6 cellular contexts compared by ENCODE assay signal in the genomic region with DNA sequence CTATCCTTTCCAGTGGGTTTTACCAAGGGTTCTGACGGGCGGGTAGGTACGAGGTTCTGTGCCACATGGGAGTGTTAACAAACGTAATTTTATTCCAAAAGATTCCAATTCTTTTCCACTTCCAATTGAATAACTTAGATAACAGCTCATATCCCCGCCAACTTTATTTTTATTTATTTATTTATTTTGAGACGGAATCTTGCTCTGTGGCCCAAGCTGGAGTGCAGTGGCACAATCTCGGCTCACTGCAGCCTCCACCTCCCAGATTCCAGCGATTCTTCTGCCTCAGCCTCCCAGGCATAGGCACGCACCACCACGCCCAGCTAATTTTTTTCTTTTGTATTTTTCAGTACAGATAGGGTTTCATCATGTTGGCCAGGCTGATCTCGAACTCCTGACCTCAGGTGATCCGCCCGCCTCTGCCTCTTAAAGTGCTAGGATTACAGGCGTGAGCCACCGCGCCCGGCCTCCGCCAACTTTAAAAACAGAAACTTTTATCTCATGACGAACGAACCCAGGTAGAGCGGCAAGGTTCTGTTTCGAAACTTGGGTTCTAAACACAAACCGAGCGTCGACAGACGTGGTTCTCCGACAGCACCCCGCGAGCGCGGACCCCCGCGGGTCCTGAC. TPM values are rescaled to one million over a fixed set of nuclear protein-coding genes. Genes with fewer than 3 reads are reported as not detected.
DNase-seq lines count a peak whose midpoint lies in the region; TF ChIP-seq lines count a peak whose summit lies in the region.

No MANE protein-coding gene starts in this region.

- DNase-seq in NCI-H82 (lab: John Stamatoyannopoulos, UW) (peak; percentile 64), NCI-H82 treated with DMSO at 0.1 percent for 48 hours (lab: John Stamatoyannopoulos, UW; ENCODE audit: unreplicated experiment) (no peak), lung microvascular endothelial cell (ENCODE audit: low read depth in 2 of 2) (peak; percentile 28 to 48), GOT3 (lab: John Stamatoyannopoulos, UW) (no peak), HEK293T (ENCODE audit: extremely low spot score) (no peak)
- peak; percentile 50 for DNase-seq in activated naive CD4-positive, alpha-beta T cell treated with anti-CD3 and anti-CD28 coated beads for 36 hours

- H3K4me3 Mint-ChIP-seq in activated naive CD4-positive, alpha-beta T cell treated with anti-CD3 and anti-CD28 coated beads for 36 hours = peak overlapping the region; percentile 87

- peaks cover 22% of the 10 kb centered on the region for H3K36me3 Mint-ChIP-seq in activated naive CD4-positive, alpha-beta T cell treated with anti-CD3 and anti-CD28 coated beads for 36 hours (ENCODE audit: low read depth)

- peak overlapping the region; percentile 87 for H3K27ac Mint-ChIP-seq in activated naive CD4-positive, alpha-beta T cell treated with anti-CD3 and anti-CD28 coated beads for 36 hours

- CTCF ChIA-PET in activated naive CD4-positive, alpha-beta T cell treated with anti-CD3 and anti-CD28 coated beads for 36 hours (lab: Charles Lee) = interaction anchor here (0.5 to 2.8 kb wide), 4 partner anchors 9 to 111 kb away, joined by 5 to 9 read pairs (median 6); no protein-coding TSS in a partner anchor
- CTCF ChIA-PET in HEK293T (lab: Yijun Ruan, JAX) = interaction anchor here (1.3 to 1.8 kb wide), 2 partner anchors 10 to 251 kb away, joined by 3 to 5 read pairs; no protein-coding TSS in a partner anchor

- no peaks in the 10 kb centered on the region for H3K9me3 Mint-ChIP-seq in activated naive CD4-positive, alpha-beta T cell treated with anti-CD3 and anti-CD28 coated beads for 36 hours

- POLR2A ChIA-PET in HEK293T (lab: Yijun Ruan, JAX) = interaction anchor here (0.6 to 3.6 kb wide), 12 partner anchors 9 to 217 kb away, joined by 3 to 27 read pairs (median 7); partner anchors contain the start of genes CASKIN1, DNASE1L2, MLST8 and PGP

- intact Hi-C loops in activated naive CD4-positive, alpha-beta T cell treated with anti-CD3 and anti-CD28 coated beads for 36 hours (cut with micrococcal nuclease) = loop anchor here (1.0 to 5.0 kb wide), 8 partner anchors 18 to 237 kb away; partner anchors contain the start of genes E4F1, MLST8, PGP and RNPS1

- no peaks in the 10 kb centered on the region for H3K27me3 Mint-ChIP-seq in activated naive CD4-positive, alpha-beta T cell treated with anti-CD3 and anti-CD28 coated beads for 36 hours (ENCODE audit: low read depth)

- H3K4me1 Mint-ChIP-seq in activated naive CD4-positive, alpha-beta T cell treated with anti-CD3 and anti-CD28 coated beads for 36 hours (ENCODE audit: low read depth) = peaks cover 11% of the 10 kb centered on the region

TF ChIP-seq in HEK293T, 16 proteins besides CTCF, POLR2A, EP300 and RAD21:
- TF ChIP-seq ELF4 (IDR thresholded peaks at IDR 0.05) (no peak), ARNT (IDR thresholded peaks at IDR 0.05) (no peak), L3MBTL2 (conservative IDR thresholded peaks at IDR 0.05) (no peak), PKNOX1 (IDR thresholded peaks at IDR 0.05) (no peak), FOXK2 (IDR thresholded peaks at IDR 0.05) (no peak), SP1 (IDR thresholded peaks at IDR 0.05) (no peak), FOXM1 (IDR thresholded peaks at IDR 0.05; ENCODE audit: borderline replicate concordance) (no peak), FOXA1 (IDR thresholded peaks at IDR 0.05) (no peak), LEF1 (IDR thresholded peaks at IDR 0.05; ENCODE audit: borderline replicate concordance) (no peak), BHLHE40 (IDR thresholded peaks at IDR 0.05; ENCODE audit: borderline replicate concordance) (no peak), NFRKB (IDR thresholded peaks at IDR 0.05) (no peak), TARDBP (IDR thresholded peaks at IDR 0.05) (no peak), ZNF384 (IDR thresholded peaks at IDR 0.05) (no peak), SUZ12 (IDR thresholded peaks at IDR 0.05) (no peak), HDGF (IDR thresholded peaks at IDR 0.05; ENCODE audit: borderline replicate concordance) (no peak), CTBP1 (IDR thresholded peaks at IDR 0.05; ENCODE audit: borderline replicate concordance) (no peak)

RNA-seq across cellular contexts. Expression of gene ECI1, which starts 0.6 kb away (rescaled TPM):
- 10 to 100 TPM; 39.7 to 48.3 TPM for total RNA-seq in activated naive CD4-positive, alpha-beta T cell treated with anti-CD3 and anti-CD28 coated beads for 36 hours
- 23.5 and 29.6 TPM in 2 replicates for total RNA-seq in lung microvascular endothelial cell

RNA-seq across cellular contexts. Expression of gene DNASE1L2, which starts 14.5 kb away (rescaled TPM):
- under 1 TPM; 0.33 to 0.62 TPM for total RNA-seq in activated naive CD4-positive, alpha-beta T cell treated with anti-CD3 and anti-CD28 coated beads for 36 hours
- total RNA-seq in lung microvascular endothelial cell = 0.22 and 0.40 TPM in 2 replicates

RNA-seq across cellular contexts. Expression of gene RNPS1, which starts 17.2 kb away (rescaled TPM):
- total RNA-seq in activated naive CD4-positive, alpha-beta T cell treated with anti-CD3 and anti-CD28 coated beads for 36 hours = 100 to 1,000 TPM; 306 to 311 TPM
- total RNA-seq in lung microvascular endothelial cell = 33.6 and 45.4 TPM in 2 replicates

RNA-seq across cellular contexts. Expression of gene E4F1, which starts 27.4 kb away (rescaled TPM):
- total RNA-seq in activated naive CD4-positive, alpha-beta T cell treated with anti-CD3 and anti-CD28 coated beads for 36 hours = 10 to 100 TPM; 21.2 to 21.7 TPM
- 16.1 and 20.8 TPM in 2 replicates for total RNA-seq in lung microvascular endothelial cell

RNA-seq across cellular contexts. Expression of gene PGP, which starts 36.1 kb away (rescaled TPM):
- 10 to 100 TPM; 11.2 to 12.2 TPM for total RNA-seq in activated naive CD4-positive, alpha-beta T cell treated with anti-CD3 and anti-CD28 coated beads for 36 hours
- total RNA-seq in lung microvascular endothelial cell = 10.0 and 11.5 TPM in 2 replicates

Comparison
In these comparisons a context has a peak if more than half of its experiments do, and no peak if none do; other contexts are left out.
1. DNase-seq: peak in NCI-H82 (single experiment), activated naive CD4-positive, alpha-beta T cell treated with anti-CD3 and anti-CD28 coated beads for 36 hours (single experiment) and lung microvascular endothelial cell (2 of 2); none in NCI-H82 treated with DMSO at 0.1 percent for 48 hours (single experiment), GOT3 (single experiment) and HEK293T (single experiment).